8 cellular contexts compared by ENCODE assay signal in genomic region chr9:87479801-87480201, GRCh38. TPM values are rescaled to one million over a fixed set of nuclear protein-coding genes. Genes with fewer than 3 reads are reported as not detected.
DNase-seq lines count a peak whose midpoint lies in the region; ATAC-seq lines count a peak whose summit lies in the region.

No MANE protein-coding gene starts in this region.

- H3K27ac Mint-ChIP-seq in effector memory CD8-positive, alpha-beta T cell = no peak overlapping the region

- H3K4me2 ChIP-seq in Karpas-422 (ENCODE audit: low read depth, low read length, poor library complexity, severe bottlenecking) = no peak overlapping the region

- H2AFZ ChIP-seq in Karpas-422 (ENCODE audit: low read length) = no peak overlapping the region

- H4K20me1 ChIP-seq in Karpas-422 (ENCODE audit: insufficient read depth, low read depth, low read length) = no peaks in the 10 kb centered on the region

- no peaks in the 10 kb centered on the region for H3K36me3 Mint-ChIP-seq in effector memory CD8-positive, alpha-beta T cell (ENCODE audit: insufficient read depth)

- H3K9me2 ChIP-seq in Karpas-422 (replicated peaks; ENCODE audit: insufficient read depth, low read length) = no peaks in the 10 kb centered on the region

- no peaks in the 10 kb centered on the region for H3K4me1 ChIP-seq in Karpas-422 (ENCODE audit: low read length)

- peak; percentile 89 for ATAC-seq in GM18499 (IDR thresholded peaks at IDR 0.05; ENCODE audit: insufficient read depth, unreplicated experiment)
- ATAC-seq in GM21717 (IDR thresholded peaks at IDR 0.05; ENCODE audit: unreplicated experiment) = peak; percentile 90
- no peak for ATAC-seq in effector memory CD8-positive, alpha-beta T cell (replicated peaks)
- ATAC-seq in HG03520 (IDR thresholded peaks at IDR 0.05; ENCODE audit: unreplicated experiment) = no peak

- no peaks in the 10 kb centered on the region for H3K27me3 Mint-ChIP-seq in effector memory CD8-positive, alpha-beta T cell

- DNase-seq in Karpas-422 = peak; percentile 41
- DNase-seq in globus pallidus (ENCODE audit: low spot score) = peak; percentile 44
- DNase-seq in effector memory CD8-positive, alpha-beta T cell = no peak
- no peak for DNase-seq in NCI-H446 (lab: John Stamatoyannopoulos, UW)
- no peak for DNase-seq in HPDE6-E6E7 (ENCODE audit: extremely low spot score)

- no peak overlapping the region for H3K4me3 Mint-ChIP-seq in effector memory CD8-positive, alpha-beta T cell

- no peak overlapping the region for H3K4me3 ChIP-seq in Karpas-422 (ENCODE audit: low read length)

- no peak overlapping the region for H3K9ac ChIP-seq in Karpas-422 (ENCODE audit: low read length)

- H3K4me1 Mint-ChIP-seq in effector memory CD8-positive, alpha-beta T cell (ENCODE audit: low read depth in 2 of 2) = no peaks in the 10 kb centered on the region

- no peaks in the 10 kb centered on the region for H3K79me2 ChIP-seq in Karpas-422 (ENCODE audit: low read length)

- no peaks in the 10 kb centered on the region for H3K36me3 ChIP-seq in Karpas-422 (ENCODE audit: insufficient read depth, low read length)

- H3K27me3 ChIP-seq in Karpas-422 (ENCODE audit: low read length) = no peaks in the 10 kb centered on the region

- H3K27ac ChIP-seq in Karpas-422 (ENCODE audit: low read length) = no peak overlapping the region

- no peaks in the 10 kb centered on the region for H3K9me3 ChIP-seq in Karpas-422 (ENCODE audit: low read length)

- no peaks in the 10 kb centered on the region for H3K9me3 Mint-ChIP-seq in effector memory CD8-positive, alpha-beta T cell

RNA-seq across cellular contexts. Expression of gene DAPK1, which starts 17.9 kb away (rescaled TPM):
- total RNA-seq in Karpas-422 (2014; rRNA removed; shearing (Covaris generic); ENCODE audit: low replicate concordance) = not detected in 2 replicates

Comparison
In these comparisons a context has a peak if more than half of its experiments do, and no peak if none do; other contexts are left out.
1. ATAC-seq: peak in GM18499 (single experiment) and GM21717 (single experiment); none in effector memory CD8-positive, alpha-beta T cell (single experiment) and HG03520 (single experiment).
2. DNase-seq: peak in Karpas-422 (single experiment) and globus pallidus (single experiment); none in effector memory CD8-positive, alpha-beta T cell (0 of 3), NCI-H446 (0 of 2) and HPDE6-E6E7 (single experiment).